In genomic region chr19:33888665-33889064, GRCh38 we compare ENCODE assay signal across 28 cellular contexts.
"Had no signal": no experiment of that assay in that cellular context is flagged by ENCODE, and none has a peak within 500 bp of the region (broad histone marks: within the 10 kb centered on the region; RNA-seq: fewer than 3 reads in every experiment).

No MANE protein-coding gene starts in this region.

- H3K36me3 ChIP-seq: ascending aorta, breast epithelium, cardiac muscle cell, colonic mucosa, WERI-Rb-1 had no signal

- ATAC-seq: activated CD4-positive, CD25-positive, alpha-beta regulatory T cell treated with anti-CD3 and anti-CD28 coated beads, Interleukin-2, amount 50 U/mL, for 24 hours; activated naive CD4-positive, alpha-beta T cell treated with anti-CD3 and anti-CD28 coated beads, Interleukin-2, amount 50 U/mL, for 72 hours; activated T-cell treated with anti-CD3 and anti-CD28 coated beads, Interleukin-2, amount 50 U/mL, for 72 hours; T-helper 17 cell had no signal

- FAIRE-seq: endometrium, endothelial cell of umbilical vein, frontal cortex had no signal

- H3K4me3 ChIP-seq: ascending aorta, breast epithelium, cardiac muscle cell, colonic mucosa had no signal

- H3K27ac ChIP-seq: ascending aorta, breast epithelium, cardiac muscle cell, colonic mucosa, epithelial cell of prostate, WERI-Rb-1 had no signal

- H3K27me3 ChIP-seq: ascending aorta, breast epithelium, cardiac muscle cell, colonic mucosa had no signal

- H3K4me1 ChIP-seq: ascending aorta, breast epithelium, colonic mucosa had no signal

- H3K9me3 ChIP-seq: ascending aorta, breast epithelium, colonic mucosa had no signal

- DNase-seq: activated B cell treated with CpG ODN at 0.5 μM for 24 hours; activated CD4-positive, alpha-beta memory T cell treated with anti-CD3 and anti-CD28 coated beads, Interleukin-2, amount 10 ng/mL, durations not matched to agents 7 days and 5 days; activated CD4-positive, alpha-beta T cell treated with anti-CD3 and anti-CD28 coated beads for 48 hours; activated CD8-positive, alpha-beta memory T cell treated with anti-CD3 and anti-CD28 coated beads, Interleukin-2, amount 50 U/mL, for 48 hours; activated gamma-delta T cell; activated naive CD4-positive, alpha-beta T cell; activated naive CD4-positive, alpha-beta T cell treated with anti-CD3 and anti-CD28 coated beads, Interleukin-2, amount 10 ng/mL, durations not matched to agents 7 days and 5 days; activated naive CD8-positive, alpha-beta T cell treated with anti-CD3 and anti-CD28 coated beads, Interleukin-2, amount 10 ng/mL, durations not matched to agents 7 days and 5 days; activated T-cell treated with anti-CD3 and anti-CD28 coated beads for 4 hours; activated T-cell treated with anti-CD3 and anti-CD28 coated beads, Interleukin-2, amount 50 U/mL, for 24 hours; activated T-cell treated with anti-CD3 and anti-CD28 coated beads, Interleukin-2, amount 50 U/mL, for 72 hours; central memory CD4-positive, alpha-beta T cell; cerebellar nuclear complex; colonic mucosa; effector CD8-positive, alpha-beta T cell; foreskin fibroblast; T-helper 17 cell; T1000; WERI-Rb-1 had no signal
